ENCODE assay signal across 8 cellular contexts in the genomic region with DNA sequence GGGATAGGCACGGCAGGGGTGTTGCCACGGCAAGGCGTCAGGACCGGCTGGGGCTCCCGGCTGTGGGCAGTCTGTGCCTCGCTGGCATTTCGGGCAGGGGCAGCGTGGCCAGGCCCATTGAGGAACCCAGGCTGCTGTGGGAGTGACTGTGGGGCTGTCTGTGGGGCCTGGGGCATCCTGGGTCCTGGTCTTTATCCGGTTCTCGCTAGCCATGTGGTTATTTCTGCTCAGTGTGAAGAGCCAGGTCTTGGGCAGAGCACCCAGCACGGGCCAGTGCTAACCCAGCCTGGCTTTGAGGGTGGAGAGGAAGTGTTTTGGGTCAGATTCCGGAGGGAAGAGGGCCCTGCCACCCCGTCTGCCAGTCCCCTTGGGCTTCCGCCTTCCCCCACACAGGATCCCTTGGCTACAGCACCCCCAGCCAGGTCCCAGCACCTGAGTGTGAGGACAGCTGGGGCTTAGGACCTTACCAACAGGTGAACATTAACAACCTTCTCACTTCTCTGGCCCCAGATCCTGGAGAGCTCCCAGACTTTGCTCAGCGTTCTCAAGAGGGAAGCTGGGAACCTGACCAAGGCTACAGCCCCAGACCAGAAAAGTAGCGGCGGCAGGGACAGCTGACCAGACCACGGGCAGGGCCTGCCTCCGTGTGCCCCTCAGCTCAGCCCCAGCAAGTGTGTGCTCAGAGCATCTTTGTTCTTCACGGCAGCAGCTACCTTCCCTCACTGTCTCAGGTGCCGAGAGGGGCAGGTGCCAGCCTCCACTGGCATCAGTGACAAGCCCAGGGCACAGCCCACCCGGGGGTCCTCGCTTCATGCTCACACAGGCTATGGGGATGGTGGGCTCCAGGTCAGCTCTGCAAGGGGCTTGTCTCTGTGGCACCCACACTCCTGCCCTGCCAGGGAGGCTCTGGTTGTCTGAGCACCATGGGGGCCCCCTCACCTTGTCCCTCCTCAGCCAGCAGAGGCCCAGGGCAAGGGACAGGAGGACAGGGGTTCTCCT. TPM values are rescaled to one million over a fixed set of nuclear protein-coding genes. Genes with fewer than 3 reads are reported as not detected.
DNase-seq lines count a peak whose midpoint lies in the region; ATAC-seq and TF ChIP-seq lines count a peak whose summit lies in the region.

No MANE protein-coding gene starts in this region.

- H3K4me3 ChIP-seq in CD4-positive, CD25-positive, alpha-beta regulatory T cell (ENCODE audit: low read depth, low read length): peak overlapping the region; percentile 53
- H3K4me3 ChIP-seq in MM.1S (ENCODE audit: low read length): peak overlapping the region; percentile 98
- H3K4me3 ChIP-seq in effector memory CD4-positive, alpha-beta T cell (ENCODE audit: insufficient read depth, low read depth, low read length, poor library complexity, severe bottlenecking): peak overlapping the region; percentile 88

- H3K36me3 ChIP-seq in CD4-positive, CD25-positive, alpha-beta regulatory T cell (ENCODE audit: control insufficient read depth, insufficient read depth, low read length): peaks cover 10% of the 10 kb centered on the region
- H3K36me3 ChIP-seq in MM.1S (replicated peaks; ENCODE audit: insufficient read depth, low read length): no peaks in the 10 kb centered on the region
- H3K36me3 ChIP-seq in effector memory CD4-positive, alpha-beta T cell (ENCODE audit: control insufficient read depth, insufficient read depth, low read length): peaks cover 27% of the 10 kb centered on the region

- no peaks in the 10 kb centered on the region for H3K36me3 Mint-ChIP-seq in CD4-positive, CD25-positive, alpha-beta regulatory T cell
- no peaks in the 10 kb centered on the region for H3K36me3 Mint-ChIP-seq in neural crest cell (ENCODE audit: low read depth)

- TF ChIP-seq CTCF in MM.1S (IDR thresholded peaks at IDR 0.05; ENCODE audit: low read length): no peak
- no peak for TF ChIP-seq CTCF in neural crest cell (conservative IDR thresholded peaks at IDR 0.05)

- H3K4me2 ChIP-seq in MM.1S (ENCODE audit: low read depth, low read length): peak overlapping the region; percentile 93

- no peaks in the 10 kb centered on the region for H3K9me3 Mint-ChIP-seq in CD4-positive, CD25-positive, alpha-beta regulatory T cell
- H3K9me3 Mint-ChIP-seq in neural crest cell: no peaks in the 10 kb centered on the region

- no peak for ATAC-seq in CD4-positive, CD25-positive, alpha-beta regulatory T cell (ENCODE audit: low read depth in 2 of 2)
- ATAC-seq in HG02973 (IDR thresholded peaks at IDR 0.05; ENCODE audit: unreplicated experiment): no peak

- peaks cover 39% of the 10 kb centered on the region for H3K4me1 ChIP-seq in CD4-positive, CD25-positive, alpha-beta regulatory T cell (ENCODE audit: control insufficient read depth, insufficient read depth, low read length, poor library complexity, severe bottlenecking)
- H3K4me1 ChIP-seq in MM.1S (ENCODE audit: low read length): peaks cover 17% of the 10 kb centered on the region
- peaks cover 37% of the 10 kb centered on the region for H3K4me1 ChIP-seq in effector memory CD4-positive, alpha-beta T cell (ENCODE audit: control insufficient read depth, insufficient read depth, low read length, poor library complexity, severe bottlenecking)

- H3K9me2 ChIP-seq in MM.1S (replicated peaks; ENCODE audit: insufficient read depth, low read length): no peaks in the 10 kb centered on the region

- peaks cover 59% of the 10 kb centered on the region for H3K79me2 ChIP-seq in MM.1S (ENCODE audit: low read length)

- H3F3A ChIP-seq in MM.1S (ENCODE audit: insufficient read depth, low read length): peaks cover 19% of the 10 kb centered on the region

- H3K27ac Mint-ChIP-seq in CD4-positive, CD25-positive, alpha-beta regulatory T cell: peak overlapping the region; percentile 94 to 97 (median 94)
- peak overlapping the region; percentile 98 for H3K27ac Mint-ChIP-seq in neural crest cell (ENCODE audit: unreplicated experiment)

- H3K4me3 Mint-ChIP-seq in CD4-positive, CD25-positive, alpha-beta regulatory T cell: peak overlapping the region; percentile 84 to 97 (median 92)
- H3K4me3 Mint-ChIP-seq in neural crest cell: peak overlapping the region; percentile 96

- no peaks in the 10 kb centered on the region for H4K20me1 ChIP-seq in MM.1S (ENCODE audit: insufficient read depth, low read length)

- H2AFZ ChIP-seq in MM.1S (ENCODE audit: low read length): peak overlapping the region; percentile 19; the same call in 1 of the 2 replicates

- H3K9me3 ChIP-seq in CD4-positive, CD25-positive, alpha-beta regulatory T cell (ENCODE audit: control insufficient read depth in 2 of 2, low read length in 2 of 2): no peaks in the 10 kb centered on the region
- H3K9me3 ChIP-seq in MM.1S (replicated peaks; ENCODE audit: insufficient read depth, low read length): no peaks in the 10 kb centered on the region
- H3K9me3 ChIP-seq in effector memory CD4-positive, alpha-beta T cell (ENCODE audit: control insufficient read depth, low read length): no peaks in the 10 kb centered on the region

- H3K27me3 Mint-ChIP-seq in CD4-positive, CD25-positive, alpha-beta regulatory T cell: no peaks in the 10 kb centered on the region
- H3K27me3 Mint-ChIP-seq in neural crest cell (ENCODE audit: low read depth): no peaks in the 10 kb centered on the region

- H3K27me3 ChIP-seq in CD4-positive, CD25-positive, alpha-beta regulatory T cell (ENCODE audit: control insufficient read depth, insufficient read depth, low read length): no peaks in the 10 kb centered on the region
- H3K27me3 ChIP-seq in MM.1S (replicated peaks; ENCODE audit: insufficient read depth, low read length): no peaks in the 10 kb centered on the region
- no peaks in the 10 kb centered on the region for H3K27me3 ChIP-seq in effector memory CD4-positive, alpha-beta T cell (replicated peaks; ENCODE audit: control insufficient read depth, insufficient read depth, low read length, poor library complexity, severe bottlenecking)

- no peak for DNase-seq in CD4-positive, CD25-positive, alpha-beta regulatory T cell
- DNase-seq in MM.1S (no peak), neural crest cell (ENCODE audit: low read depth, low spot score) (no peak), ureter (ENCODE audit: low spot score) (no peak), pons (ENCODE audit: low spot score) (no peak), dedifferentiated amniotic fluid mesenchymal stem cell (ENCODE audit: extremely low spot score) (no peak)
- DNase-seq in effector memory CD4-positive, alpha-beta T cell: no peak

- H3K9ac ChIP-seq in MM.1S (ENCODE audit: low read length): peak overlapping the region; percentile 93

- H3K4me1 Mint-ChIP-seq in CD4-positive, CD25-positive, alpha-beta regulatory T cell: peaks cover 0 to 45% (median 13%) of the 10 kb centered on the region in 4 donors
- peaks cover 21% of the 10 kb centered on the region for H3K4me1 Mint-ChIP-seq in neural crest cell

- peak overlapping the region; percentile 98 for H3K27ac ChIP-seq in CD4-positive, CD25-positive, alpha-beta regulatory T cell (ENCODE audit: insufficient read depth, low read length, poor library complexity, severe bottlenecking)
- H3K27ac ChIP-seq in MM.1S (ENCODE audit: low read length): peak overlapping the region; percentile 94
- H3K27ac ChIP-seq in effector memory CD4-positive, alpha-beta T cell (ENCODE audit: insufficient read depth, low read length, poor library complexity, severe bottlenecking): peak overlapping the region; percentile 96

RNA-seq across cellular contexts. Expression of gene SSNA1, which starts 1.1 kb away (rescaled TPM):
- total RNA-seq in CD4-positive, CD25-positive, alpha-beta regulatory T cell: 54.3 TPM
- polyA plus RNA-seq in CD4-positive, CD25-positive, alpha-beta regulatory T cell: 100 to 1,000 TPM; 112 to 150 (median 130) TPM
- total RNA-seq in neural crest cell: 64.8 and 66.4 TPM in 2 replicates
- 58.3 TPM for total RNA-seq in ureter

RNA-seq across cellular contexts. Expression of gene ANAPC2, which starts 1.2 kb away (rescaled TPM):
- total RNA-seq in CD4-positive, CD25-positive, alpha-beta regulatory T cell: 127 TPM
- polyA plus RNA-seq in CD4-positive, CD25-positive, alpha-beta regulatory T cell: 1 to 10 TPM; 7.5 to 8.7 (median 8.0) TPM
- 69.3 and 71.7 TPM in 2 replicates for total RNA-seq in neural crest cell
- total RNA-seq in ureter: 74.5 TPM

RNA-seq across cellular contexts. Expression of gene TPRN, which starts 10.9 kb away (rescaled TPM):
- total RNA-seq in CD4-positive, CD25-positive, alpha-beta regulatory T cell: 5.9 TPM
- polyA plus RNA-seq in CD4-positive, CD25-positive, alpha-beta regulatory T cell: under 1 TPM; 0.27 to 0.91 (median 0.43) TPM
- total RNA-seq in neural crest cell (22.0 and 25.1 TPM in 2 replicates), ureter (17.6 TPM)

RNA-seq across cellular contexts. Expression of gene TMEM203, which starts 15.9 kb away (rescaled TPM):
- total RNA-seq in CD4-positive, CD25-positive, alpha-beta regulatory T cell: 20.7 TPM
- 100 to 1,000 TPM; 116 to 148 (median 132) TPM for polyA plus RNA-seq in CD4-positive, CD25-positive, alpha-beta regulatory T cell
- total RNA-seq in neural crest cell (45.0 and 49.7 TPM in 2 replicates), ureter (36.2 TPM)

RNA-seq across cellular contexts. Expression of gene NDOR1, which starts 15.9 kb away (rescaled TPM):
- total RNA-seq in CD4-positive, CD25-positive, alpha-beta regulatory T cell: 30.0 TPM
- polyA plus RNA-seq in CD4-positive, CD25-positive, alpha-beta regulatory T cell: 1 to 10 TPM; 3.9 to 7.6 (median 5.0) TPM
- total RNA-seq in neural crest cell (36.6 and 39.4 TPM in 2 replicates), ureter (20.3 TPM)
